In the genomic region with DNA sequence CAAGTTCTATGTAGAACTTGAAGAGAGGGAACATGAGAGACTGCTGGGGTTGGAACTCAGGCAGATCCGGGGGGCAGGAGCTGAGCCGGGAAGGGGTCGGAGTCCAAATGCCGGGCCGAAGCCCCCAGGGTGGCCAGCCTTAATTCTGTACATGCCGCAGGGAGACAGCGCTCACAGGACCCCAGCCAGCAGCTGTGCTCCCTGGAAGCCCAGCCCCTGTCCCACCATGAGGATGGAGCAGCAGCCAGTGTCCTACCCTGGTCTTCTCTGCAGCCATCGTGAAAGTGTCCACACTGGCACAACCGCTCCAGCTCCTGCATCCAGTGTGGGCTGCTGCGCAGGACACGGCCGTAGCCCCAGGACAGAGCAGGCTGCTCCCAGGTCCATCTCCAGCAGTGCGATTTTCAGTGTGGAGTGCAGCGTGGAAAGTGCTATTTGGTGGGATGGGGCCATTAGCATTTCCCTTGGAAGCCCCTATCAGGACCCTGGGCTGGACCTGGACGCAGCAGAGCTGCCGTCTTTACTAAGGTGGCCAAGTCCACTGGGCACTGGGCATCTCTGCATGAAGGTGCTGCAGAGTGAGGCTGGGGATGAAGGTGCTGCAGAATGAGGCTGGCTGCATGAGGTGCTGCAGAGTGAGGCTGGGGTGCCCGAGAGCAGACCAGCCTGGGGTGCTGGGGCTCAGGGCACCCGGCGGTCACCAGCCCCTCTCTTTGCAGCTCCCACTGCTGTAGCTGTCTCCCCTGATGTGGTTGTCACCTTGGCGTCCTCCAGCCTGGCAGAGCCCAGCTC, we compare ENCODE assay signal across 33 cellular contexts.
"Had no signal": no experiment of that assay in that cellular context is flagged by ENCODE, and none has a peak within 500 bp of the region (broad histone marks: within the 10 kb centered on the region; RNA-seq: fewer than 3 reads in every experiment).

No MANE protein-coding gene starts in this region.

- ATAC-seq: activated CD4-positive, alpha-beta T cell treated with anti-CD3 and anti-CD28 coated beads for 36 hours; activated CD4-positive, CD25-positive, alpha-beta regulatory T cell treated with anti-CD3 and anti-CD28 coated beads, Interleukin-2, amount 50 U/mL, for 24 hours; activated CD8-positive, alpha-beta T cell treated with anti-CD3 and anti-CD28 coated beads, Interleukin-2, amount 10 ng/mL, durations not matched to agents 7 days and 5 days; body of pancreas; Panc1; WTC11 had no signal

- FAIRE-seq: astrocyte, TTC549 had no signal

- H3K27me3 ChIP-seq: body of pancreas, MG63 had no signal

- H3K9me3 ChIP-seq: body of pancreas, breast epithelium, MG63, SJCRH30 had no signal

- H3K36me3 Mint-ChIP-seq: activated naive CD8-positive, alpha-beta T cell; WTC11 had no signal

- DNase-seq: activated CD4-positive, alpha-beta T cell treated with anti-CD3 and anti-CD28 coated beads for 36 hours; activated CD4-positive, alpha-beta T cell treated with anti-CD3 and anti-CD28 coated beads, Interleukin-2, amount 10 ng/mL, durations not matched to agents 7 days and 5 days; activated CD4-positive, alpha-beta T cell treated with anti-CD3 and anti-CD28 coated beads, Interleukin-2, amount 50 U/mL, for 48 hours; activated CD8-positive, alpha-beta T cell treated with anti-CD3 and anti-CD28 coated beads, Interleukin-2, amount 10 ng/mL, durations not matched to agents 7 days and 5 days; activated gamma-delta T cell; activated naive CD4-positive, alpha-beta T cell treated with anti-CD3 and anti-CD28 coated beads for 36 hours; activated T-cell treated with anti-CD3 and anti-CD28 coated beads, Interleukin-2, amount 50 U/mL, for 24 hours; amygdala; body of pancreas; Kasumi-1; KG1; MG63; NCI-H1048; NCI-H1105 treated with DMSO at 0.1 percent for 48 hours; NCI-H1436; NCI-H1694; NCI-H1930; NCI-H2081 treated with DMSO at 0.1 percent for 48 hours; NCI-H226; NCI-H446 treated with DMSO at 0.1 percent for 48 hours; NCI-H82; SJCRH30 had no signal

- H3K4me1 Mint-ChIP-seq: activated CD4-positive, alpha-beta T cell treated with anti-CD3 and anti-CD28 coated beads for 36 hours; activated CD4-positive, alpha-beta T cell treated with anti-CD3 and anti-CD28 coated beads, Interleukin-2, amount 10 ng/mL, durations not matched to agents 7 days and 5 days had no signal

- H3K36me3 ChIP-seq: breast epithelium, MG63, SJCRH30 had no signal

- H3K27me3 Mint-ChIP-seq: activated CD4-positive, alpha-beta T cell treated with anti-CD3 and anti-CD28 coated beads for 36 hours; activated CD4-positive, alpha-beta T cell treated with anti-CD3 and anti-CD28 coated beads, Interleukin-2, amount 10 ng/mL, durations not matched to agents 7 days and 5 days had no signal

- H3K27ac Mint-ChIP-seq: activated CD4-positive, alpha-beta T cell treated with anti-CD3 and anti-CD28 coated beads for 36 hours; activated CD4-positive, alpha-beta T cell treated with anti-CD3 and anti-CD28 coated beads, Interleukin-2, amount 10 ng/mL, durations not matched to agents 7 days and 5 days; activated CD8-positive, alpha-beta T cell treated with anti-CD3 and anti-CD28 coated beads, Interleukin-2, amount 10 ng/mL, durations not matched to agents 7 days and 5 days; activated naive CD4-positive, alpha-beta T cell treated with anti-CD3 and anti-CD28 coated beads for 36 hours; activated naive CD8-positive, alpha-beta T cell; activated T-cell treated with anti-CD3 and anti-CD28 coated beads, Interleukin-2, amount 50 U/mL, for 24 hours; activated T-helper 2 cell treated with anti-CD3 and anti-CD28 coated beads, Interferon-gamma antibody, Interleukin-2, Interleukin-4, amounts not matched to agents 10 μg/mL and 5 μg/mL and 100 μg/mL, durations not matched to agents 14 hours and 24 hours and 36 hours; T-helper 1 cell treated with Interleukin-12 subunit alpha and Interleukin-12 subunit beta and Interleukin-4 antibody, amounts not matched to agents 30 μg/mL and 1 μg/mL, for 36 hours; T-helper 2 cell treated with Interferon-gamma antibody and Interleukin-4, amounts not matched to agents 5 μg/mL and 100 μg/mL, for 36 hours; WTC11 had no signal

- H3K4me3 ChIP-seq: body of pancreas, breast epithelium, MG63, SJCRH30, SK-N-MC had no signal

- H3K27ac ChIP-seq: body of pancreas, breast epithelium, SJCRH30, SK-N-MC had no signal

- H3K4me3 Mint-ChIP-seq: activated CD4-positive, alpha-beta T cell treated with anti-CD3 and anti-CD28 coated beads for 36 hours; activated CD4-positive, alpha-beta T cell treated with anti-CD3 and anti-CD28 coated beads, Interleukin-2, amount 10 ng/mL, durations not matched to agents 7 days and 5 days; activated CD8-positive, alpha-beta T cell treated with anti-CD3 and anti-CD28 coated beads, Interleukin-2, amount 10 ng/mL, durations not matched to agents 7 days and 5 days; activated naive CD4-positive, alpha-beta T cell treated with anti-CD3 and anti-CD28 coated beads for 36 hours; activated naive CD8-positive, alpha-beta T cell; activated T-cell treated with anti-CD3 and anti-CD28 coated beads, Interleukin-2, amount 50 U/mL, for 24 hours; T-helper 1 cell treated with Interleukin-12 subunit alpha and Interleukin-12 subunit beta and Interleukin-4 antibody, amounts not matched to agents 30 μg/mL and 1 μg/mL, for 36 hours; T-helper 2 cell treated with Interferon-gamma antibody and Interleukin-4, amounts not matched to agents 5 μg/mL and 100 μg/mL, for 36 hours; WTC11 had no signal

- H3K9me3 Mint-ChIP-seq: activated CD4-positive, alpha-beta T cell treated with anti-CD3 and anti-CD28 coated beads, Interleukin-2, amount 10 ng/mL, durations not matched to agents 7 days and 5 days; activated naive CD4-positive, alpha-beta T cell treated with anti-CD3 and anti-CD28 coated beads for 36 hours; activated T-cell treated with anti-CD3 and anti-CD28 coated beads, Interleukin-2, amount 50 U/mL, for 24 hours; activated T-helper 2 cell treated with anti-CD3 and anti-CD28 coated beads, Interferon-gamma antibody, Interleukin-2, Interleukin-4, amounts not matched to agents 10 μg/mL and 5 μg/mL and 100 μg/mL, durations not matched to agents 14 hours and 24 hours and 36 hours; T-helper 1 cell treated with Interleukin-12 subunit alpha and Interleukin-12 subunit beta and Interleukin-4 antibody, amounts not matched to agents 30 μg/mL and 1 μg/mL, for 36 hours; T-helper 2 cell treated with Interferon-gamma antibody and Interleukin-4, amounts not matched to agents 5 μg/mL and 100 μg/mL, for 36 hours; WTC11 had no signal

- H3K4me1 ChIP-seq: body of pancreas, breast epithelium, SJCRH30 had no signal
